In the genomic region with DNA sequence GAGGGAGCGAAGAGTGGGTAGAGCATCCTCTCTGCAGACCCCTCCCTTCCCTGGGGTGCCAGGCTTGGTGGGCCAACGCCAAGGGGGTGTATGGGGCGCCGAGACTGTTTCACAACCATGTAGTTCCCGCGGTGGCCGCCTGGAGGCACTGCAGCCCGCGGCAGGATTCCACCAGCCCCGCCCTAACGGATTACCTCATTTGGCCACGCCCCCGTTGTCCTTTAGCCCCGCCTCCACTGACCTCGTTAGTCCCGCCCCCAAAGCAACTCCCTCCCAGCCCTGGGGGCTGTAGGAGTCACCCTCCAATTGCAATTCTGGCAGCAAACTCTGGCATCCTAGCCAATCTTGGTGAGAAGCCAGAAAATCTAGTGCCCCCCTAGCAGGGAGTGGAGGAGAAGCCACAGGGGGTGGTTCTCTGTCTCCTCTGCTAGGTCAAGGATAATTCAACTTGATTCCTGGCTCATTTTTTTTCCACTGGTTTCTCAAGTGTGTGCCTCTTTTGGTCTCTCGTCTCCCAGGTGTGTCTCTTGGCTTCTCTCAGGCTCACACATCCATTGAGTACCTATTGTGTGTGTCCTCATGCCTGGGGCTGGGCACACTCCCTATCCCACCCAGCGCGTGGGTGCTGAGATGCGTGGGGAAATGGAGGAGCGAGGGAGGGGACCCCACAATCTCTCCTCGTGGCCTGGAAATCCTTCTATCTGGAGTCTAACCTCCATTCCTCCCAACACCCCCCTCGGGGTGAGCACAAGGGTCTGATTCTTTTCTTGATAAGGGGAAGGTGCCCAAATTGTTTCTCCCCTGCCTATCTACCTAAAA, we compare ENCODE assay signal across 8 cellular contexts.
DNase-seq lines count a peak whose midpoint lies in the region; ATAC-seq and TF ChIP-seq lines count a peak whose summit lies in the region.

No MANE protein-coding gene starts in this region.

- no peaks in the 10 kb centered on the region for H3K27me3 ChIP-seq in OCI-LY1 (ENCODE audit: insufficient read depth, low read length)

- no peaks in the 10 kb centered on the region for H3K79me2 ChIP-seq in OCI-LY1 (ENCODE audit: insufficient read depth, low read length)

- H3K4me2 ChIP-seq in OCI-LY1 (ENCODE audit: low read length), result no peak overlapping the region

- no peaks in the 10 kb centered on the region for H4K20me1 ChIP-seq in OCI-LY1 (ENCODE audit: insufficient read depth, low read length)

- ATAC-seq in HG03521 (IDR thresholded peaks at IDR 0.05; ENCODE audit: unreplicated experiment), result no peak

- H3K9me3 ChIP-seq in OCI-LY1 (ENCODE audit: low read length), result no peaks in the 10 kb centered on the region

- no peaks in the 10 kb centered on the region for H3F3A ChIP-seq in OCI-LY1 (ENCODE audit: insufficient read depth, low read length)

- H3K27ac ChIP-seq in OCI-LY1 (ENCODE audit: low read depth, low read length, poor library complexity, severe bottlenecking), result no peak overlapping the region

- DNase-seq in AG08396 (ENCODE audit: low spot score), result peak; percentile 89
- peak; percentile 63 for DNase-seq in GM19238 (ENCODE audit: insufficient read length, low spot score)
- peak; percentile 71 for DNase-seq in activated CD8-positive, alpha-beta memory T cell treated with anti-CD3 and anti-CD28 coated beads, Interleukin-2, amount 50 U/mL, for 24 hours (ENCODE audit: extremely low read depth)
- DNase-seq in epidermal melanocyte (ENCODE audit: insufficient read length, low spot score), result peak; percentile 90
- DNase-seq in middle frontal gyrus (ENCODE audit: extremely low spot score, low spot score), result peak; percentile 50
- peak; percentile 51 to 76 for DNase-seq in stimulated activated CD8-positive, alpha-beta memory T cell treated with anti-CD3 and anti-CD28 coated beads, Interleukin-4, amount 100 ng/mL, for 4 hours (ENCODE audit: low read depth in 2 of 2, low spot score in 1 of 2)

- H3K9me2 ChIP-seq in OCI-LY1 (ENCODE audit: low read depth, low read length), result no peaks in the 10 kb centered on the region

- H3K4me1 ChIP-seq in OCI-LY1 (ENCODE audit: insufficient read depth, low read length, severe bottlenecking), result no peaks in the 10 kb centered on the region

- no peak overlapping the region for H3K9ac ChIP-seq in OCI-LY1 (ENCODE audit: low read length)

- no peaks in the 10 kb centered on the region for H3K36me3 ChIP-seq in OCI-LY1 (ENCODE audit: insufficient read depth, low read length)

- no peak overlapping the region for H2AFZ ChIP-seq in OCI-LY1 (ENCODE audit: low read length)

- peak; percentile 87 for TF ChIP-seq CTCF in OCI-LY1 (IDR thresholded peaks at IDR 0.05; ENCODE audit: low read length)

- no peak overlapping the region for H3K4me3 ChIP-seq in OCI-LY1 (ENCODE audit: low read depth, low read length, poor library complexity, severe bottlenecking)
